1 cellular context compared by ENCODE assay signal in genomic region chr3:66469220-66469640, GRCh38.
TF ChIP-seq lines count a peak whose summit lies in the region.

No MANE protein-coding gene starts in this region.

TF ChIP-seq in GM12878, 131 proteins besides CTCF, POLR2A, EP300 and RAD21 (continued from another document):
- TF ChIP-seq, protein P1, sequence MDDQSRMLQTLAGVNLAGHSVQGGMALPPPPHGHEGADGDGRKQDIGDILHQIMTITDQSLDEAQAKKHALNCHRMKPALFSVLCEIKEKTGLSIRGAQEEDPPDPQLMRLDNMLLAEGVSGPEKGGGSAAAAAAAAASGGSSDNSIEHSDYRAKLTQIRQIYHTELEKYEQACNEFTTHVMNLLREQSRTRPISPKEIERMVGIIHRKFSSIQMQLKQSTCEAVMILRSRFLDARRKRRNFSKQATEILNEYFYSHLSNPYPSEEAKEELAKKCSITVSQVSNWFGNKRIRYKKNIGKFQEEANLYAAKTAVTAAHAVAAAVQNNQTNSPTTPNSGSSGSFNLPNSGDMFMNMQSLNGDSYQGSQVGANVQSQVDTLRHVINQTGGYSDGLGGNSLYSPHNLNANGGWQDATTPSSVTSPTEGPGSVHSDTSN (IDR thresholded peaks at IDR 0.05; ENCODE audit: insufficient replicate concordance, low read depth, low read length), result no peak
- TF ChIP-seq HDGF (IDR thresholded peaks at IDR 0.05) (no peak), SMARCA5 (IDR thresholded peaks at IDR 0.05) (no peak), RB1 (IDR thresholded peaks at IDR 0.05; ENCODE audit: borderline replicate concordance) (no peak), RAD51 (IDR thresholded peaks at IDR 0.05) (no peak), NR2C1 (IDR thresholded peaks at IDR 0.05) (no peak), ZSCAN29 (IDR thresholded peaks at IDR 0.05) (no peak), SREBF1 (IDR thresholded peaks at IDR 0.05; ENCODE audit: low read length) (peak; percentile 90), NRF1 (conservative IDR thresholded peaks at IDR 0.05; ENCODE audit: low read depth, low read length) (no peak), CBX3 (IDR thresholded peaks at IDR 0.05; ENCODE audit: borderline replicate concordance, low read depth) (no peak), MYC (IDR thresholded peaks at IDR 0.05; ENCODE audit: insufficient read depth, insufficient read length, insufficient replicate concordance, low read length, severe bottlenecking) (no peak), FOS (IDR thresholded peaks at IDR 0.05; ENCODE audit: borderline replicate concordance, extremely low read depth, insufficient read length) (peak; percentile 9), YY1 (IDR thresholded peaks at IDR 0.05; ENCODE audit: low read depth, low read length) (no peak), HDAC6 (IDR thresholded peaks at IDR 0.05; ENCODE audit: unreplicated experiment) (no peak), GABPA (IDR thresholded peaks at IDR 0.05; ENCODE audit: low read depth) (peak; percentile 74; the same call in 1 of the 2 replicates), HCFC1 (IDR thresholded peaks at IDR 0.05; ENCODE audit: low read length) (no peak), NFIC (IDR thresholded peaks at IDR 0.05; ENCODE audit: low read depth, low read length) (peak; percentile 99), PAX5 (IDR thresholded peaks at IDR 0.05; ENCODE audit: borderline replicate concordance, low read depth, low read length) (peak; percentile 40; the same call in 1 of the 2 replicates), BRCA1 (IDR thresholded peaks at IDR 0.05; ENCODE audit: low read depth, low read length) (no peak), RFX5 (IDR thresholded peaks at IDR 0.05; ENCODE audit: low read depth, low read length) (no peak), POLR2AphosphoS5 (IDR thresholded peaks at IDR 0.05; ENCODE audit: low read length) (no peak), IRF4 (IDR thresholded peaks at IDR 0.05; ENCODE audit: low read depth, low read length) (peak; percentile 88), CUX1 (IDR thresholded peaks at IDR 0.05; ENCODE audit: insufficient replicate concordance, low read depth, low read length) (peak; percentile 69), POLR2AphosphoS2 (IDR thresholded peaks at IDR 0.05; ENCODE audit: low read depth, low read length) (no peak), EED (IDR thresholded peaks at IDR 0.05; ENCODE audit: low read depth) (peak; percentile 61), CEBPZ (IDR thresholded peaks at IDR 0.05; ENCODE audit: low read depth, low read length) (no peak), ZNF622 (IDR thresholded peaks at IDR 0.05) (no peak), PML (IDR thresholded peaks at IDR 0.05; ENCODE audit: low read length) (peak; percentile 89; the same call in 1 of the 2 replicates), FOXK2 (IDR thresholded peaks at IDR 0.05) (no peak), IKZF1 (conservative IDR thresholded peaks at IDR 0.05) (peak; percentile 69; the same call in 1 of the 2 replicates), SUZ12 (IDR thresholded peaks at IDR 0.05; ENCODE audit: unreplicated experiment) (no peak), IKZF2 (IDR thresholded peaks at IDR 0.05) (peak; percentile 62 to 73; a peak in 2 of 4 replicates), MEF2B (IDR thresholded peaks at IDR 0.05; ENCODE audit: partially characterized antibody, poor library complexity, severe bottlenecking) (peak; percentile 97), HDAC2 (IDR thresholded peaks at IDR 0.05) (no peak), TBL1XR1 (IDR thresholded peaks at IDR 0.05; ENCODE audit: low read depth, low read length) (peak; percentile 99), WRNIP1 (IDR thresholded peaks at IDR 0.05; ENCODE audit: borderline replicate concordance, low read depth, low read length) (no peak), SIN3A (IDR thresholded peaks at IDR 0.05; ENCODE audit: low read depth, low read length) (no peak), CBFB (IDR thresholded peaks at IDR 0.05; ENCODE audit: low read depth) (peak; percentile 49; the same call in 1 of the 2 replicates), CREB1 (IDR thresholded peaks at IDR 0.05; ENCODE audit: low read depth) (peak; percentile 89), MTA3 (IDR thresholded peaks at IDR 0.05; ENCODE audit: borderline replicate concordance, low read length) (peak; percentile 97), RCOR1 (conservative IDR thresholded peaks at IDR 0.05; ENCODE audit: low read depth, low read length) (peak; percentile 84; the same call in 1 of the 2 replicates), MEF2A (IDR thresholded peaks at IDR 0.05; ENCODE audit: insufficient read depth, low read depth, low read length) (peak; percentile 100), BHLHE40 (IDR thresholded peaks at IDR 0.05; ENCODE audit: borderline replicate concordance in 1 of 2, low read depth in 2 of 2, low read length in 1 of 2) (peak; percentile 62 to 65)
- TF ChIP-seq, protein P2, sequence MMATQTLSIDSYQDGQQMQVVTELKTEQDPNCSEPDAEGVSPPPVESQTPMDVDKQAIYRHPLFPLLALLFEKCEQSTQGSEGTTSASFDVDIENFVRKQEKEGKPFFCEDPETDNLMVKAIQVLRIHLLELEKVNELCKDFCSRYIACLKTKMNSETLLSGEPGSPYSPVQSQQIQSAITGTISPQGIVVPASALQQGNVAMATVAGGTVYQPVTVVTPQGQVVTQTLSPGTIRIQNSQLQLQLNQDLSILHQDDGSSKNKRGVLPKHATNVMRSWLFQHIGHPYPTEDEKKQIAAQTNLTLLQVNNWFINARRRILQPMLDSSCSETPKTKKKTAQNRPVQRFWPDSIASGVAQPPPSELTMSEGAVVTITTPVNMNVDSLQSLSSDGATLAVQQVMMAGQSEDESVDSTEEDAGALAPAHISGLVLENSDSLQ (IDR thresholded peaks at IDR 0.05), result no peak
- TF ChIP-seq, protein P3, sequence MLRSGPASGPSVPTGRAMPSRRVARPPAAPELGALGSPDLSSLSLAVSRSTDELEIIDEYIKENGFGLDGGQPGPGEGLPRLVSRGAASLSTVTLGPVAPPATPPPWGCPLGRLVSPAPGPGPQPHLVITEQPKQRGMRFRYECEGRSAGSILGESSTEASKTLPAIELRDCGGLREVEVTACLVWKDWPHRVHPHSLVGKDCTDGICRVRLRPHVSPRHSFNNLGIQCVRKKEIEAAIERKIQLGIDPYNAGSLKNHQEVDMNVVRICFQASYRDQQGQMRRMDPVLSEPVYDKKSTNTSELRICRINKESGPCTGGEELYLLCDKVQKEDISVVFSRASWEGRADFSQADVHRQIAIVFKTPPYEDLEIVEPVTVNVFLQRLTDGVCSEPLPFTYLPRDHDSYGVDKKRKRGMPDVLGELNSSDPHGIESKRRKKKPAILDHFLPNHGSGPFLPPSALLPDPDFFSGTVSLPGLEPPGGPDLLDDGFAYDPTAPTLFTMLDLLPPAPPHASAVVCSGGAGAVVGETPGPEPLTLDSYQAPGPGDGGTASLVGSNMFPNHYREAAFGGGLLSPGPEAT (IDR thresholded peaks at IDR 0.05; ENCODE audit: low read depth), result peak; percentile 75
- TF ChIP-seq, protein P4, sequence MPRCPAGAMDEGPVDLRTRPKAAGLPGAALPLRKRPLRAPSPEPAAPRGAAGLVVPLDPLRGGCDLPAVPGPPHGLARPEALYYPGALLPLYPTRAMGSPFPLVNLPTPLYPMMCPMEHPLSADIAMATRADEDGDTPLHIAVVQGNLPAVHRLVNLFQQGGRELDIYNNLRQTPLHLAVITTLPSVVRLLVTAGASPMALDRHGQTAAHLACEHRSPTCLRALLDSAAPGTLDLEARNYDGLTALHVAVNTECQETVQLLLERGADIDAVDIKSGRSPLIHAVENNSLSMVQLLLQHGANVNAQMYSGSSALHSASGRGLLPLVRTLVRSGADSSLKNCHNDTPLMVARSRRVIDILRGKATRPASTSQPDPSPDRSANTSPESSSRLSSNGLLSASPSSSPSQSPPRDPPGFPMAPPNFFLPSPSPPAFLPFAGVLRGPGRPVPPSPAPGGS (IDR thresholded peaks at IDR 0.05; ENCODE audit: borderline replicate concordance, insufficient read depth, low read depth, low read length, poor library complexity, severe bottlenecking), result peak; percentile 95
- TF ChIP-seq, protein P5, sequence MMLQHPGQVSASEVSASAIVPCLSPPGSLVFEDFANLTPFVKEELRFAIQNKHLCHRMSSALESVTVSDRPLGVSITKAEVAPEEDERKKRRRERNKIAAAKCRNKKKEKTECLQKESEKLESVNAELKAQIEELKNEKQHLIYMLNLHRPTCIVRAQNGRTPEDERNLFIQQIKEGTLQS (IDR thresholded peaks at IDR 0.05; ENCODE audit: borderline replicate concordance, extremely low read depth, low read depth, low read length), result no peak
- TF ChIP-seq, protein P6, sequence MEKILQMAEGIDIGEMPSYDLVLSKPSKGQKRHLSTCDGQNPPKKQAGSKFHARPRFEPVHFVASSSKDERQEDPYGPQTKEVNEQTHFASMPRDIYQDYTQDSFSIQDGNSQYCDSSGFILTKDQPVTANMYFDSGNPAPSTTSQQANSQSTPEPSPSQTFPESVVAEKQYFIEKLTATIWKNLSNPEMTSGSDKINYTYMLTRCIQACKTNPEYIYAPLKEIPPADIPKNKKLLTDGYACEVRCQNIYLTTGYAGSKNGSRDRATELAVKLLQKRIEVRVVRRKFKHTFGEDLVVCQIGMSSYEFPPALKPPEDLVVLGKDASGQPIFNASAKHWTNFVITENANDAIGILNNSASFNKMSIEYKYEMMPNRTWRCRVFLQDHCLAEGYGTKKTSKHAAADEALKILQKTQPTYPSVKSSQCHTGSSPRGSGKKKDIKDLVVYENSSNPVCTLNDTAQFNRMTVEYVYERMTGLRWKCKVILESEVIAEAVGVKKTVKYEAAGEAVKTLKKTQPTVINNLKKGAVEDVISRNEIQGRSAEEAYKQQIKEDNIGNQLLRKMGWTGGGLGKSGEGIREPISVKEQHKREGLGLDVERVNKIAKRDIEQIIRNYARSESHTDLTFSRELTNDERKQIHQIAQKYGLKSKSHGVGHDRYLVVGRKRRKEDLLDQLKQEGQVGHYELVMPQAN (conservative IDR thresholded peaks at IDR 0.05), result no peak
- TF ChIP-seq, protein P7, sequence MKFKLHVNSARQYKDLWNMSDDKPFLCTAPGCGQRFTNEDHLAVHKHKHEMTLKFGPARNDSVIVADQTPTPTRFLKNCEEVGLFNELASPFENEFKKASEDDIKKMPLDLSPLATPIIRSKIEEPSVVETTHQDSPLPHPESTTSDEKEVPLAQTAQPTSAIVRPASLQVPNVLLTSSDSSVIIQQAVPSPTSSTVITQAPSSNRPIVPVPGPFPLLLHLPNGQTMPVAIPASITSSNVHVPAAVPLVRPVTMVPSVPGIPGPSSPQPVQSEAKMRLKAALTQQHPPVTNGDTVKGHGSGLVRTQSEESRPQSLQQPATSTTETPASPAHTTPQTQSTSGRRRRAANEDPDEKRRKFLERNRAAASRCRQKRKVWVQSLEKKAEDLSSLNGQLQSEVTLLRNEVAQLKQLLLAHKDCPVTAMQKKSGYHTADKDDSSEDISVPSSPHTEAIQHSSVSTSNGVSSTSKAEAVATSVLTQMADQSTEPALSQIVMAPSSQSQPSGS (IDR thresholded peaks at IDR 0.05; ENCODE audit: low read length), result peak; percentile 99
